ENCODE assay signal across 8 cellular contexts in genomic region chr1:11934295-11935039, GRCh38. TPM values are rescaled to one million over a fixed set of nuclear protein-coding genes. Genes with fewer than 3 reads are reported as not detected.
A peak's percentile ranks its signal among the peaks of the same experiment; 100 is the strongest.
DNase-seq lines count a peak whose midpoint lies in the region; FAIRE-seq and TF ChIP-seq lines count a peak whose summit lies in the region.

TSS of gene PLOD1 (plus strand) at chr1:11934717. CDS start at chr1:11934780, 63 bp downstream.

- H3K4me1 ChIP-seq in Loucy (ENCODE audit: insufficient read depth, low read length, poor library complexity, severe bottlenecking), result peaks cover 23% of the 10 kb centered on the region

- peaks cover 23% of the 10 kb centered on the region for H3K79me2 ChIP-seq in Loucy (ENCODE audit: insufficient read depth, low read length)

- no peaks in the 10 kb centered on the region for H4K20me1 ChIP-seq in Loucy (ENCODE audit: insufficient read depth, low read length, poor library complexity, severe bottlenecking)

- peak within 1 kb of the TSS; percentile 93 for H3K27ac ChIP-seq in substantia nigra (ENCODE audit: low read depth, low read length, poor library complexity, severe bottlenecking)

- peak within 1 kb of the TSS; percentile 86 for H3K4me3 ChIP-seq in Loucy (ENCODE audit: low read length, poor library complexity, severe bottlenecking)

- peaks cover 7% of the 10 kb centered on the region for H3K4me1 Mint-ChIP-seq in activated naive CD4-positive, alpha-beta T cell treated with anti-CD3 and anti-CD28 coated beads for 36 hours (ENCODE audit: low read depth)

- H3K27me3 Mint-ChIP-seq in activated naive CD4-positive, alpha-beta T cell treated with anti-CD3 and anti-CD28 coated beads for 36 hours (ENCODE audit: low read depth), result no peaks in the 10 kb centered on the region

- H3K9me3 Mint-ChIP-seq in activated naive CD4-positive, alpha-beta T cell treated with anti-CD3 and anti-CD28 coated beads for 36 hours, result no peaks in the 10 kb centered on the region

- H3K9me2 ChIP-seq in Loucy (replicated peaks; ENCODE audit: low read depth, low read length), result no peaks in the 10 kb centered on the region

- H3K36me3 ChIP-seq in Loucy (ENCODE audit: insufficient read depth, low read length), result no peaks in the 10 kb centered on the region

- H3F3A ChIP-seq in Loucy (ENCODE audit: low read depth), result no peaks in the 10 kb centered on the region

- no peak within 1 kb of the TSS for H3K27ac Mint-ChIP-seq in activated naive CD4-positive, alpha-beta T cell treated with anti-CD3 and anti-CD28 coated beads for 36 hours

- H3K9ac ChIP-seq in Loucy (ENCODE audit: low read depth, low read length, poor library complexity, severe bottlenecking), result peak within 1 kb of the TSS; percentile 74

- peak within 1 kb of the TSS; percentile 87 for H2AFZ ChIP-seq in Loucy (ENCODE audit: low read length)

- H3K36me3 Mint-ChIP-seq in activated naive CD4-positive, alpha-beta T cell treated with anti-CD3 and anti-CD28 coated beads for 36 hours (ENCODE audit: low read depth), result peaks cover 2% of the 10 kb centered on the region

- no peak for FAIRE-seq in H54 (lab: Jason Lieb, UNC)

- no peaks in the 10 kb centered on the region for H3K9me3 ChIP-seq in Loucy (ENCODE audit: insufficient read depth, low read depth, low read length)

- CTCF ChIA-PET in activated naive CD4-positive, alpha-beta T cell treated with anti-CD3 and anti-CD28 coated beads for 36 hours (lab: Charles Lee), result no interaction called here

- no peak for TF ChIP-seq CTCF in Loucy (conservative IDR thresholded peaks at IDR 0.05; ENCODE audit: low read length)

- peak; percentile 80 for TF ChIP-seq POLR2A in H54 (IDR thresholded peaks at IDR 0.05; ENCODE audit: low read depth, low read length)

- H3K4me3 Mint-ChIP-seq in activated naive CD4-positive, alpha-beta T cell treated with anti-CD3 and anti-CD28 coated beads for 36 hours, result peak within 1 kb of the TSS; percentile 75

- H3K27me3 ChIP-seq in Loucy (ENCODE audit: insufficient read depth, low read length, poor library complexity, severe bottlenecking), result no peaks in the 10 kb centered on the region

- intact Hi-C loops in activated naive CD4-positive, alpha-beta T cell treated with anti-CD3 and anti-CD28 coated beads for 36 hours (cut with micrococcal nuclease), result loop anchor here (1.0 kb wide), 2 partner anchors 8 to 25 kb away; partner anchors contain the start of gene KIAA2013

- H3K4me2 ChIP-seq in Loucy (ENCODE audit: low read depth, low read length, poor library complexity, severe bottlenecking), result peak within 1 kb of the TSS; percentile 95

- DNase-seq in ELR (ENCODE audit: low read depth) (peak; percentile 87), H54 (ENCODE audit: insufficient read length, low spot score) (peak; percentile 72), SK-N-DZ (ENCODE audit: low spot score) (peak; percentile 83), germinal center (ENCODE audit: low spot score) (peak; percentile 92), nucleus accumbens (lab: John Stamatoyannopoulos, UW) (peak in 55 of 56 donors; percentile 39 to 89 (median 76)), substantia nigra (lab: John Stamatoyannopoulos, UW) (peak in 47 of 49 donors; percentile 45 to 90 (median 76))
- peak; percentile 88 for DNase-seq in activated naive CD4-positive, alpha-beta T cell treated with anti-CD3 and anti-CD28 coated beads for 36 hours

RNA-seq across cellular contexts. Expression of gene PLOD1, which starts in this region (rescaled TPM):
- polyA plus RNA-seq in SK-N-DZ (2014; cell fraction: cytosol; rRNA removed), result 36.1 and 44.4 TPM in 2 replicates
- 31.4 and 49.3 TPM in 2 replicates for polyA plus RNA-seq in SK-N-DZ (2014; cell fraction: nucleus; rRNA removed)
- 1 to 10 TPM; 6.7 to 9.0 TPM for total RNA-seq in activated naive CD4-positive, alpha-beta T cell treated with anti-CD3 and anti-CD28 coated beads for 36 hours

Comparison
In these comparisons a context has a peak if more than half of its experiments do, and no peak if none do; other contexts are left out.
1. Peak in every context shown above with its lines: DNase-seq, H3K4me3 ChIP-seq and H3K27ac ChIP-seq.